ENCODE assay signal across 11 cellular contexts in genomic region chr3:188881954-188882641, GRCh38.
DNase-seq lines count a peak whose midpoint lies in the region; TF ChIP-seq lines count a peak whose summit lies in the region.
"Had no signal": no experiment of that assay in that cellular context is flagged by ENCODE, and none has a peak within 500 bp of the region (broad histone marks: within the 10 kb centered on the region; RNA-seq: fewer than 3 reads in every experiment).

No MANE protein-coding gene starts in this region.

- intact Hi-C loops in left ventricle myocardium inferior (cut with micrococcal nuclease) = no loop called here

- peak; percentile 75 for DNase-seq in GM03348 (ENCODE audit: low spot score)
- peak; percentile 90 for DNase-seq in RPMI7951 (ENCODE audit: low read depth)
- DNase-seq in fibroblast of mammary gland (ENCODE audit: low read depth) = peak; percentile 86
- peak; percentile 62 for DNase-seq in pulmonary artery endothelial cell (ENCODE audit: low read depth, low spot score)
- no peak for DNase-seq in NCI-H2029 treated with DMSO at 0.1 percent for 48 hours (lab: John Stamatoyannopoulos, UW)
- no peak for DNase-seq in pons (ENCODE audit: low spot score)
- no peak for DNase-seq in RPMI8226
- no peak for DNase-seq in left ventricle myocardium inferior
- DNase-seq: erythroblast, stomach had no signal

- H3K27me3 ChIP-seq in left ventricle myocardium inferior (ENCODE audit: low read depth) = no peaks in the 10 kb centered on the region
- H3K27me3 ChIP-seq: stomach had no signal

- no peak overlapping the region for H3K4me3 ChIP-seq in fibroblast of mammary gland (ENCODE audit: control insufficient read depth, low read depth, low read length)
- H3K4me3 ChIP-seq in left ventricle myocardium inferior = no peak overlapping the region
- H3K4me3 ChIP-seq: stomach had no signal

- TF ChIP-seq CTCF in fibroblast of mammary gland (conservative IDR thresholded peaks at IDR 0.05; ENCODE audit: control insufficient read depth, insufficient read depth, low read depth, low read length) = no peak
- no peak for TF ChIP-seq CTCF in left ventricle myocardium inferior (IDR thresholded peaks at IDR 0.05; ENCODE audit: borderline replicate concordance)

- H3K9me3 ChIP-seq in left ventricle myocardium inferior (replicated peaks) = no peaks in the 10 kb centered on the region
- H3K9me3 ChIP-seq: stomach had no signal

- peaks cover 7% of the 10 kb centered on the region for H3K36me3 ChIP-seq in left ventricle myocardium inferior

- H3K27ac ChIP-seq in left ventricle myocardium inferior (replicated peaks) = no peak overlapping the region
- H3K27ac ChIP-seq: KMS-11, stomach had no signal

- H3K4me1 ChIP-seq in left ventricle myocardium inferior = peaks cover 31% of the 10 kb centered on the region

Comparison
In these comparisons a context has a peak if more than half of its experiments do, and no peak if none do; other contexts are left out.
1. DNase-seq: peak in GM03348 (single experiment), RPMI7951 (single experiment), fibroblast of mammary gland (single experiment) and pulmonary artery endothelial cell (single experiment); none in NCI-H2029 treated with DMSO at 0.1 percent for 48 hours (single experiment), pons (single experiment), RPMI8226 (single experiment) and left ventricle myocardium inferior (single experiment).